Comparison of ENCODE assay signal across 28 cellular contexts in genomic region chr3:105534491-105534890, GRCh38.
"Had no signal": no experiment of that assay in that cellular context is flagged by ENCODE, and none has a peak within 500 bp of the region (broad histone marks: within the 10 kb centered on the region; RNA-seq: fewer than 3 reads in every experiment).

No MANE protein-coding gene starts in this region.

- H3K4me1 Mint-ChIP-seq: activated CD4-positive, alpha-beta T cell treated with anti-CD3 and anti-CD28 coated beads, Interleukin-2, amount 10 ng/mL, durations not matched to agents 24 days and 14 days; activated naive CD4-positive, alpha-beta T cell treated with anti-CD3 and anti-CD28 coated beads, Interleukin-2, amount 50 U/mL, for 24 hours; activated naive CD8-positive, alpha-beta T cell treated with anti-CD3 and anti-CD28 coated beads, Interleukin-2, amount 10 ng/mL, durations not matched to agents 7 days and 5 days; activated T-helper 17 cell treated with anti-CD3 and anti-CD28 coated beads, Interleukin-2, amount 50 U/mL, for 72 hours; brain had no signal

- H3K27ac Mint-ChIP-seq: activated CD4-positive, alpha-beta T cell treated with anti-CD3 and anti-CD28 coated beads, Interleukin-2, amount 10 ng/mL, durations not matched to agents 24 days and 14 days; activated CD8-positive, alpha-beta T cell treated with anti-CD3 and anti-CD28 coated beads for 36 hours; activated naive CD4-positive, alpha-beta T cell treated with anti-CD3 and anti-CD28 coated beads, Interleukin-2, amount 50 U/mL, for 24 hours; activated naive CD8-positive, alpha-beta T cell treated with anti-CD3 and anti-CD28 coated beads, Interleukin-2, amount 10 ng/mL, durations not matched to agents 7 days and 5 days; activated T-cell treated with anti-CD3 and anti-CD28 coated beads, Interleukin-2, amount 50 U/mL, for 72 hours; activated T-helper 17 cell treated with anti-CD3 and anti-CD28 coated beads, Interleukin-2, amount 50 U/mL, for 72 hours; brain had no signal

- H3K9me3 ChIP-seq: SJSA1, SK-N-SH had no signal

- H3K9me3 Mint-ChIP-seq: activated CD4-positive, alpha-beta T cell treated with anti-CD3 and anti-CD28 coated beads, Interleukin-2, amount 10 ng/mL, durations not matched to agents 24 days and 14 days; activated CD8-positive, alpha-beta T cell treated with anti-CD3 and anti-CD28 coated beads for 36 hours; activated naive CD4-positive, alpha-beta T cell treated with anti-CD3 and anti-CD28 coated beads, Interleukin-2, amount 50 U/mL, for 24 hours; activated naive CD8-positive, alpha-beta T cell treated with anti-CD3 and anti-CD28 coated beads, Interleukin-2, amount 10 ng/mL, durations not matched to agents 7 days and 5 days; activated T-helper 17 cell treated with anti-CD3 and anti-CD28 coated beads, Interleukin-2, amount 50 U/mL, for 72 hours; brain had no signal

- H3K27me3 ChIP-seq: SJSA1 had no signal

- H3K9ac ChIP-seq: SK-N-SH had no signal

- H3K27ac ChIP-seq: SJSA1 had no signal

- H3K4me3 ChIP-seq: SJSA1 had no signal

- ATAC-seq: activated CD8-positive, alpha-beta T cell treated with anti-CD3 and anti-CD28 coated beads for 36 hours; activated T-cell treated with anti-CD3 and anti-CD28 coated beads, Interleukin-2, amount 50 U/mL, for 72 hours; activated T-helper 17 cell treated with anti-CD3 and anti-CD28 coated beads, Interleukin-2, amount 50 U/mL, for 72 hours; Panc1 had no signal

- H3K36me3 Mint-ChIP-seq: activated naive CD4-positive, alpha-beta T cell treated with anti-CD3 and anti-CD28 coated beads, Interleukin-2, amount 50 U/mL, for 24 hours; brain had no signal

- DNase-seq: activated CD4-positive, alpha-beta T cell treated with anti-CD3 and anti-CD28 coated beads, Interleukin-2, amount 10 ng/mL, durations not matched to agents 24 days and 14 days; activated CD4-positive, alpha-beta T cell treated with anti-CD3 and anti-CD28 coated beads, Interleukin-2, amount 50 U/mL, for 4 hours; activated CD8-positive, alpha-beta T cell treated with anti-CD3 and anti-CD28 coated beads for 36 hours; activated effector memory CD4-positive, alpha-beta T cell treated with anti-CD3 and anti-CD28 coated beads, Interleukin-2, amount 50 U/mL, for 16 hours; activated naive CD4-positive, alpha-beta T cell treated with Interleukin-2 at 50 U/mL for 16 hours; activated naive CD8-positive, alpha-beta T cell treated with anti-CD3 and anti-CD28 coated beads, Interleukin-2, amount 10 ng/mL, durations not matched to agents 7 days and 5 days; activated T-cell treated with anti-CD3 and anti-CD28 coated beads, Interleukin-2, amount 50 U/mL, for 1 hour; activated T-cell treated with anti-CD3 and anti-CD28 coated beads, Interleukin-2, amount 50 U/mL, for 72 hours; central memory CD4-positive, alpha-beta T cell; Karpas-422; NCI-H1105; NCI-H1417 treated with DMSO at 0.1 percent for 48 hours; NCI-H187 treated with DMSO at 0.1 percent for 48 hours; NCI-H2081; NCI-H2227 treated with DMSO at 0.1 percent for 48 hours; NCI-H446; NCI-H510A treated with DMSO at 0.1 percent for 48 hours; NCI-H526 treated with DMSO at 0.1 percent for 48 hours; RPMI8226; SHP77 treated with DMSO at 0.1 percent for 48 hours; SK-N-SH; T-helper 1 cell; T1000 had no signal

- H3K4me2 ChIP-seq: SK-N-SH had no signal

- H3K27me3 Mint-ChIP-seq: activated CD4-positive, alpha-beta T cell treated with anti-CD3 and anti-CD28 coated beads, Interleukin-2, amount 10 ng/mL, durations not matched to agents 24 days and 14 days; activated CD8-positive, alpha-beta T cell treated with anti-CD3 and anti-CD28 coated beads for 36 hours; activated naive CD4-positive, alpha-beta T cell treated with anti-CD3 and anti-CD28 coated beads, Interleukin-2, amount 50 U/mL, for 24 hours; activated naive CD8-positive, alpha-beta T cell treated with anti-CD3 and anti-CD28 coated beads, Interleukin-2, amount 10 ng/mL, durations not matched to agents 7 days and 5 days; activated T-helper 17 cell treated with anti-CD3 and anti-CD28 coated beads, Interleukin-2, amount 50 U/mL, for 72 hours had no signal

- H3K4me3 Mint-ChIP-seq: activated CD4-positive, alpha-beta T cell treated with anti-CD3 and anti-CD28 coated beads, Interleukin-2, amount 10 ng/mL, durations not matched to agents 24 days and 14 days; activated CD8-positive, alpha-beta T cell treated with anti-CD3 and anti-CD28 coated beads for 36 hours; activated naive CD4-positive, alpha-beta T cell treated with anti-CD3 and anti-CD28 coated beads, Interleukin-2, amount 50 U/mL, for 24 hours; activated naive CD8-positive, alpha-beta T cell treated with anti-CD3 and anti-CD28 coated beads, Interleukin-2, amount 10 ng/mL, durations not matched to agents 7 days and 5 days; activated T-cell treated with anti-CD3 and anti-CD28 coated beads, Interleukin-2, amount 50 U/mL, for 72 hours; activated T-helper 17 cell treated with anti-CD3 and anti-CD28 coated beads, Interleukin-2, amount 50 U/mL, for 72 hours; brain had no signal
